27 cellular contexts compared by ENCODE assay signal in the genomic region with DNA sequence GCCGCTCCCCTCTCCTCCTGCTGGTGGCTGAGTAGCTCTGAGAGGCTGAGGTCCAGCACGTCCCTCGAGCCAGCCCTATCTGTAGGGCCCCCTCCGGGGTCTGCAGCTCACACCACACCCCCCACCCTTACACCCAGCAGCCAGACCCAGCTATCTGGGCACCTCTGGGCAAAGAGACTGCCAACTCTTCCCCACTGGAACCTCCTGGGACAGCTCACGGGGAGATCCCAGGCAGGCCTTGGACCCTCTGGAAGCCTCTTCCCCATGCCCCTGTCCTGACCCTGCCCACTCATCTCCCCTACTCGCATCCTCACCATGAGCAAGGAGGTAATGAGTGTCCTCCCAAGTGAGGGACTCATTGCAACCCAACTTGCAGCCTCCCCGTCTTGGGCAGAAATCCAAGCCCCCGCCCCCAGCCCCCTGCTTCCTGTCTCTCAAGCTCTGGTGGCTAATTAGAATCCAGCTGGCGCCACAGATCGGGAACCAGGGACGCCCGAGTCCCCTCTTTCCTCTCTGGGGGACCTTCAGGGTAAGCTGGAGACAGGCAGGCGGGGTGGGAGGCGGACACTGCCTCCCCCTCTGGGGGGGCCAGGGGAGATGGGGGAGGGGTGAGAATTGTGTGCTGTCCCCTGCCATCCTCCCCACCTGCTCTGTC. TPM values are rescaled to one million over a fixed set of nuclear protein-coding genes. Genes with fewer than 3 reads are reported as not detected.
DNase-seq lines count a peak whose midpoint lies in the region; ATAC-seq and TF ChIP-seq lines count a peak whose summit lies in the region.
"Had no signal": no experiment of that assay in that cellular context is flagged by ENCODE, and none has a peak within 500 bp of the region (broad histone marks: within the 10 kb centered on the region; RNA-seq: fewer than 3 reads in every experiment).

No MANE protein-coding gene starts in this region.

- H3K9ac ChIP-seq in BLaER1 treated with 17β-estradiol and CSF1 and Interleukin-3, amounts not matched to agents 10 nM and 100 nM: peak overlapping the region in 9 of 11 experiments; percentile 7 to 60 (median 40); a peak in 12 of 22 replicates

- H3K9me3 ChIP-seq in BLaER1 treated with 17β-estradiol and CSF1 and Interleukin-3, amounts not matched to agents 10 nM and 100 nM (replicated peaks in 1 of 11): no peaks in the 10 kb centered on the region
- H3K9me3 ChIP-seq: breast epithelium, Caco-2, esophagus squamous epithelium, mucosa of descending colon, ovary had no signal

- peaks cover 0 to 6% (median 0%) of the 10 kb centered on the region in 11 experiments; a peak in 1 of 22 replicates for H3K36me3 ChIP-seq in BLaER1 treated with 17β-estradiol and CSF1 and Interleukin-3, amounts not matched to agents 10 nM and 100 nM
- H3K36me3 ChIP-seq: breast epithelium, esophagus squamous epithelium, ovary had no signal

- H3K4me1 Mint-ChIP-seq in nephron progenitor cell: peaks cover 40% of the 10 kb centered on the region
- H3K4me1 Mint-ChIP-seq in activated T-helper 17 cell treated with anti-CD3 and anti-CD28 coated beads, Interleukin-2, amount 50 U/mL, for 72 hours: peaks cover 4% of the 10 kb centered on the region
- no peaks in the 10 kb centered on the region for H3K4me1 Mint-ChIP-seq in activated T-cell treated with anti-CD3 and anti-CD28 coated beads, Interleukin-2, amount 50 U/mL, for 4 hours (ENCODE audit: low read depth)
- H3K4me1 Mint-ChIP-seq: activated naive CD4-positive, alpha-beta T cell treated with anti-CD3 and anti-CD28 coated beads, Interleukin-2, amount 50 U/mL, for 24 hours had no signal

- H3K27ac Mint-ChIP-seq in nephron progenitor cell: peak overlapping the region; percentile 59
- no peak overlapping the region for H3K27ac Mint-ChIP-seq in activated T-helper 17 cell treated with anti-CD3 and anti-CD28 coated beads, Interleukin-2, amount 50 U/mL, for 72 hours
- H3K27ac Mint-ChIP-seq: activated CD8-positive, alpha-beta T cell treated with anti-CD3 and anti-CD28 coated beads, Interleukin-2, amount 10 ng/mL, durations not matched to agents 7 days and 5 days; activated naive CD4-positive, alpha-beta T cell treated with anti-CD3 and anti-CD28 coated beads, Interleukin-2, amount 50 U/mL, for 24 hours; activated T-helper 2 cell treated with anti-CD3 and anti-CD28 coated beads, Interferon-gamma antibody, Interleukin-2, Interleukin-4, amounts not matched to agents 10 μg/mL and 5 μg/mL and 100 μg/mL, durations not matched to agents 14 hours and 24 hours and 36 hours; natural killer cell had no signal

- peaks cover 0 to 52% (median 24%) of the 10 kb centered on the region in 11 experiments; a peak in 14 of 22 replicates for H4K20me1 ChIP-seq in BLaER1 treated with 17β-estradiol and CSF1 and Interleukin-3, amounts not matched to agents 10 nM and 100 nM

- H3K4me2 ChIP-seq in BLaER1 treated with 17β-estradiol and CSF1 and Interleukin-3, amounts not matched to agents 10 nM and 100 nM: peak overlapping the region; percentile 16 to 88 (median 79); a peak in 20 of 22 replicates

- no peaks in the 10 kb centered on the region for H3K27me3 Mint-ChIP-seq in nephron progenitor cell (ENCODE audit: low read depth, poor library complexity)
- H3K27me3 Mint-ChIP-seq in activated T-helper 17 cell treated with anti-CD3 and anti-CD28 coated beads, Interleukin-2, amount 50 U/mL, for 72 hours: no peaks in the 10 kb centered on the region
- H3K27me3 Mint-ChIP-seq in activated T-cell treated with anti-CD3 and anti-CD28 coated beads, Interleukin-2, amount 50 U/mL, for 4 hours (ENCODE audit: low read depth): no peaks in the 10 kb centered on the region
- H3K27me3 Mint-ChIP-seq: activated naive CD4-positive, alpha-beta T cell treated with anti-CD3 and anti-CD28 coated beads, Interleukin-2, amount 50 U/mL, for 24 hours had no signal

- DNase-seq in GM13977 (ENCODE audit: low spot score) (peak; percentile 23), SK-N-DZ (ENCODE audit: low spot score) (peak; percentile 41), nephron progenitor cell (no peak), superior temporal gyrus (ENCODE audit: extremely low spot score) (no peak)
- no peak for DNase-seq in activated T-cell treated with anti-CD3 and anti-CD28 coated beads, Interleukin-2, amount 50 U/mL, for 4 hours
- DNase-seq: activated CD8-positive, alpha-beta T cell treated with anti-CD3 and anti-CD28 coated beads, Interleukin-2, amount 10 ng/mL, durations not matched to agents 7 days and 5 days; Caco-2; esophagus squamous epithelium; foreskin keratinocyte; Kasumi-1; mammary epithelial cell; mucosa of descending colon; natural killer cell; NCI-H1417 treated with DMSO at 0.1 percent for 48 hours; NCI-H2081 treated with DMSO at 0.1 percent for 48 hours; NK-92 treated with Interleukin-12 subunit alpha and Interleukin-12 subunit beta, amount 100 ng/mL, for 24 hours; ovary; PC-3; stimulated activated CD4-positive, alpha-beta T cell treated with anti-CD3 and anti-CD28 coated beads, Interleukin-15, amount 100 ng/mL, for 24 hours; stimulated activated CD4-positive, alpha-beta T cell treated with anti-CD3 and anti-CD28 coated beads, Interleukin-4, amount 100 ng/mL, for 4 hours; trophoblast cell had no signal

- in situ Hi-C loops in GM13977 (cut with MboI; ENCODE audit: low pct_unique_long_range_greater_than_20kb, low sequenced_read_pairs, unreplicated experiment): no loop called here

- peak overlapping the region in 7 of 11 experiments; percentile 5 to 60 (median 36); a peak in 11 of 22 replicates for H3K27ac ChIP-seq in BLaER1 treated with 17β-estradiol and CSF1 and Interleukin-3, amounts not matched to agents 10 nM and 100 nM
- H3K27ac ChIP-seq: C4-2B, esophagus squamous epithelium, foreskin keratinocyte, ovary had no signal

- no peak for TF ChIP-seq CTCF in GM13977 (IDR thresholded peaks at IDR 0.05; ENCODE audit: extremely low read depth, insufficient read depth, missing control alignments)
- no peak for TF ChIP-seq CTCF in nephron progenitor cell (IDR thresholded peaks at IDR 0.05)

- H3K4me1 ChIP-seq in BLaER1 treated with 17β-estradiol and CSF1 and Interleukin-3, amounts not matched to agents 10 nM and 100 nM: peaks cover 29 to 68% (median 60%) of the 10 kb centered on the region in 10 experiments
- H3K4me1 ChIP-seq: breast epithelium, Caco-2, foreskin keratinocyte had no signal

- peaks cover 2% of the 10 kb centered on the region for H3K36me3 Mint-ChIP-seq in nephron progenitor cell (ENCODE audit: low read depth)
- H3K36me3 Mint-ChIP-seq in activated T-helper 17 cell treated with anti-CD3 and anti-CD28 coated beads, Interleukin-2, amount 50 U/mL, for 72 hours (ENCODE audit: low read depth): no peaks in the 10 kb centered on the region
- no peaks in the 10 kb centered on the region for H3K36me3 Mint-ChIP-seq in activated T-cell treated with anti-CD3 and anti-CD28 coated beads, Interleukin-2, amount 50 U/mL, for 4 hours (ENCODE audit: insufficient read depth)
- H3K36me3 Mint-ChIP-seq: activated naive CD4-positive, alpha-beta T cell treated with anti-CD3 and anti-CD28 coated beads, Interleukin-2, amount 50 U/mL, for 24 hours; natural killer cell had no signal

- H3K9me3 Mint-ChIP-seq in nephron progenitor cell: no peaks in the 10 kb centered on the region
- H3K9me3 Mint-ChIP-seq in activated T-helper 17 cell treated with anti-CD3 and anti-CD28 coated beads, Interleukin-2, amount 50 U/mL, for 72 hours: no peaks in the 10 kb centered on the region
- no peaks in the 10 kb centered on the region for H3K9me3 Mint-ChIP-seq in activated T-cell treated with anti-CD3 and anti-CD28 coated beads, Interleukin-2, amount 50 U/mL, for 4 hours
- H3K9me3 Mint-ChIP-seq: activated naive CD4-positive, alpha-beta T cell treated with anti-CD3 and anti-CD28 coated beads, Interleukin-2, amount 50 U/mL, for 24 hours; activated T-helper 2 cell treated with anti-CD3 and anti-CD28 coated beads, Interferon-gamma antibody, Interleukin-2, Interleukin-4, amounts not matched to agents 10 μg/mL and 5 μg/mL and 100 μg/mL, durations not matched to agents 14 hours and 24 hours and 36 hours; natural killer cell had no signal

- H3K4me3 ChIP-seq in BLaER1 treated with 17β-estradiol and CSF1 and Interleukin-3, amounts not matched to agents 10 nM and 100 nM: peak overlapping the region in 2 of 10 experiments; percentile 18 to 32; a peak in 2 of 20 replicates
- H3K4me3 ChIP-seq: breast epithelium, esophagus squamous epithelium, mucosa of descending colon, ovary had no signal

- H3K27me3 ChIP-seq in BLaER1 treated with 17β-estradiol and CSF1 and Interleukin-3, amounts not matched to agents 10 nM and 100 nM: no peaks in the 10 kb centered on the region
- H3K27me3 ChIP-seq: breast epithelium, esophagus squamous epithelium, foreskin keratinocyte, ovary had no signal

- no peak for ATAC-seq in activated T-helper 17 cell treated with anti-CD3 and anti-CD28 coated beads, Interleukin-2, amount 50 U/mL, for 72 hours (replicated peaks)
- ATAC-seq in activated T-cell treated with anti-CD3 and anti-CD28 coated beads, Interleukin-2, amount 50 U/mL, for 4 hours: no peak
- ATAC-seq: activated CD8-positive, alpha-beta T cell treated with anti-CD3 and anti-CD28 coated beads, Interleukin-2, amount 10 ng/mL, durations not matched to agents 7 days and 5 days; foreskin keratinocyte; mucosa of descending colon; natural killer cell; PC-3 had no signal

- no peak overlapping the region for H3K4me3 Mint-ChIP-seq in nephron progenitor cell
- H3K4me3 Mint-ChIP-seq in activated T-helper 17 cell treated with anti-CD3 and anti-CD28 coated beads, Interleukin-2, amount 50 U/mL, for 72 hours: no peak overlapping the region
- no peak overlapping the region for H3K4me3 Mint-ChIP-seq in activated T-cell treated with anti-CD3 and anti-CD28 coated beads, Interleukin-2, amount 50 U/mL, for 4 hours
- H3K4me3 Mint-ChIP-seq: activated CD8-positive, alpha-beta T cell treated with anti-CD3 and anti-CD28 coated beads, Interleukin-2, amount 10 ng/mL, durations not matched to agents 7 days and 5 days; activated naive CD4-positive, alpha-beta T cell treated with anti-CD3 and anti-CD28 coated beads, Interleukin-2, amount 50 U/mL, for 24 hours; natural killer cell had no signal

RNA-seq across cellular contexts. Expression of a gene that starts 22.1 kb away (rescaled TPM):
- polyA plus RNA-seq in SK-N-DZ (2014; cell fraction: cytosol; rRNA removed): 22.2 and 23.0 TPM in 2 replicates
- polyA plus RNA-seq in SK-N-DZ (2014; cell fraction: nucleus; rRNA removed): 22.7 and 60.2 TPM in 2 replicates
- 1 to 10 TPM; 3.9 to 8.4 TPM for total RNA-seq in activated T-helper 17 cell treated with anti-CD3 and anti-CD28 coated beads, Interleukin-2, amount 50 U/mL, for 72 hours
- total RNA-seq in activated T-cell treated with anti-CD3 and anti-CD28 coated beads, Interleukin-2, amount 50 U/mL, for 4 hours: 10 to 100 TPM; 22.2 to 30.2 (median 23.6) TPM

RNA-seq across cellular contexts. Expression of a gene that starts 47.5 kb away (rescaled TPM):
- polyA plus RNA-seq in SK-N-DZ (2014; cell fraction: cytosol; rRNA removed): 75.4 and 92.6 TPM in 2 replicates
- 27.8 and 41.8 TPM in 2 replicates for polyA plus RNA-seq in SK-N-DZ (2014; cell fraction: nucleus; rRNA removed)
- 10 to 100 TPM; 62.6 to 73.7 TPM for total RNA-seq in activated T-helper 17 cell treated with anti-CD3 and anti-CD28 coated beads, Interleukin-2, amount 50 U/mL, for 72 hours
- total RNA-seq in activated T-cell treated with anti-CD3 and anti-CD28 coated beads, Interleukin-2, amount 50 U/mL, for 4 hours: 10 to 100 TPM; 18.5 to 26.7 (median 21.0) TPM

Comparison
In these comparisons a context has a peak if more than half of its experiments do, and no peak if none do; other contexts are left out.
1. DNase-seq: peak in GM13977 (single experiment) and SK-N-DZ (single experiment); none in nephron progenitor cell (single experiment), superior temporal gyrus (single experiment) and activated T-cell treated with anti-CD3 and anti-CD28 coated beads, Interleukin-2, amount 50 U/mL, for 4 hours (single experiment).